Comparison of ENCODE assay signal across 23 cellular contexts in genomic region chr2:205822578-205822977, GRCh38.
DNase-seq lines count a peak whose midpoint lies in the region; ATAC-seq and TF ChIP-seq lines count a peak whose summit lies in the region.
"Had no signal": no experiment of that assay in that cellular context is flagged by ENCODE, and none has a peak within 500 bp of the region (broad histone marks: within the 10 kb centered on the region; RNA-seq: fewer than 3 reads in every experiment).

No MANE protein-coding gene starts in this region.

- peaks cover 7% of the 10 kb centered on the region for H3K27me3 ChIP-seq in AG04450 (ENCODE audit: control insufficient read depth, insufficient read depth, low read length)
- H3K27me3 ChIP-seq: neural progenitor cell had no signal

- CTCF ChIA-PET in AG04450 (lab: Charles Lee), result interaction anchor here (1.0 kb wide), 1 partner anchor 9 kb away, joined by 5 read pairs; no protein-coding TSS in a partner anchor

- H3K4me3 ChIP-seq in AG04450 (ENCODE audit: low read depth, low read length), result no peak overlapping the region
- H3K4me3 ChIP-seq: GM12878, heart right ventricle, neural progenitor cell had no signal

- TF ChIP-seq CTCF in AG04450 (IDR thresholded peaks at IDR 0.05; ENCODE audit: low read depth, low read length), result no peak

- H3K9me3 ChIP-seq in AG04450 (ENCODE audit: control insufficient read depth, insufficient read depth, low read length), result no peaks in the 10 kb centered on the region

- DNase-seq in AG04450 (ENCODE audit: low read depth, low spot score) (peak; percentile 24), HCEC 1CT (peak; percentile 39), astrocyte of the hippocampus (ENCODE audit: low read depth, low spot score) (peak; percentile 75), iris pigment epithelial cell (ENCODE audit: low read depth) (peak; percentile 40), cerebellum (ENCODE audit: low spot score) (no peak), substantia nigra (lab: John Stamatoyannopoulos, UW) (no peak)
- DNase-seq: activated CD4-positive, alpha-beta T cell treated with anti-CD3 and anti-CD28 coated beads for 36 hours; activated CD8-positive, alpha-beta memory T cell treated with anti-CD3 and anti-CD28 coated beads, Interleukin-2, amount 50 U/mL, for 4 hours; activated naive CD4-positive, alpha-beta T cell; aorta; dermis blood vessel endothelial cell; heart right ventricle; islet precursor cell; KBM-7; midbrain; NCI-H1092 treated with DMSO at 0.1 percent for 48 hours; NCI-H526 treated with DMSO at 0.1 percent for 48 hours; retina; stimulated activated naive CD8-positive, alpha-beta T cell treated with anti-CD3 and anti-CD28 coated beads, Interleukin-15, Interleukin-2, amounts not matched to agents 100 U/mL and 50 U/mL, for 24 hours had no signal

- POLR2A ChIA-PET in AG04450 (lab: Yijun Ruan, JAX), result interaction anchor here (1.2 kb wide), 1 partner anchor 48 kb away, joined by 3 read pairs; no protein-coding TSS in a partner anchor

- H3K27ac ChIP-seq in AG04450 (ENCODE audit: low read depth, low read length), result no peak overlapping the region
- no peak overlapping the region for H3K27ac ChIP-seq in substantia nigra (ENCODE audit: low read depth, low read length, poor library complexity, severe bottlenecking)
- H3K27ac ChIP-seq: heart right ventricle, neural progenitor cell had no signal

- no peak for ATAC-seq in GM18519 (IDR thresholded peaks at IDR 0.05; ENCODE audit: low FRiP score, unreplicated experiment)
- no peak for ATAC-seq in HG02970 (IDR thresholded peaks at IDR 0.05; ENCODE audit: low FRiP score, unreplicated experiment)
- ATAC-seq: activated CD4-positive, alpha-beta T cell treated with anti-CD3 and anti-CD28 coated beads for 36 hours; GM12878; heart right ventricle; stimulated activated naive CD8-positive, alpha-beta T cell treated with anti-CD3 and anti-CD28 coated beads, Interleukin-15, Interleukin-2, amounts not matched to agents 100 U/mL and 50 U/mL, for 24 hours had no signal

Comparison
In these comparisons a context has a peak if more than half of its experiments do, and no peak if none do; other contexts are left out.
1. DNase-seq: peak in AG04450 (single experiment), HCEC 1CT (single experiment), astrocyte of the hippocampus (single experiment) and iris pigment epithelial cell (single experiment); none in cerebellum (single experiment) and substantia nigra (0 of 49).